ENCODE assay signal across 12 cellular contexts in genomic region chrX:40582178-40582577, GRCh38. TPM values are rescaled to one million over a fixed set of nuclear protein-coding genes. Genes with fewer than 3 reads are reported as not detected.
DNase-seq lines count a peak whose midpoint lies in the region; ATAC-seq and TF ChIP-seq lines count a peak whose summit lies in the region.
"Not testable (repeated sequence)": the region's sequence is repeated elsewhere in the genome, so short reads cannot be mapped to it uniquely, and the experiment has no call there.
"Had no signal": no experiment of that assay in that cellular context is flagged by ENCODE, and none has a peak within 500 bp of the region (broad histone marks: within the 10 kb centered on the region; RNA-seq: fewer than 3 reads in every experiment).

No MANE protein-coding gene starts in this region.

- not testable (repeated sequence) for H3K9ac ChIP-seq in adipocyte (ENCODE audit: low read length)
- H3K9ac ChIP-seq in skeletal muscle satellite cell (ENCODE audit: low read depth, low read length), result peak overlapping the region; percentile 77

- not testable (repeated sequence) for H3K4me1 ChIP-seq in ACC112 (ENCODE audit: control insufficient read depth, insufficient read depth, low read length, unreplicated experiment); skeletal muscle satellite cell (ENCODE audit: control insufficient read depth, insufficient read depth, low read length)
- peaks cover 11% of the 10 kb centered on the region for H3K4me1 ChIP-seq in OCI-LY7 (ENCODE audit: insufficient read depth, low read length, poor library complexity, severe bottlenecking)
- H3K4me1 ChIP-seq in adipocyte (ENCODE audit: control insufficient read depth, insufficient read depth, low read length), result peaks cover 12% of the 10 kb centered on the region

- H3K4me2 ChIP-seq in OCI-LY7 (ENCODE audit: low read length) (peak overlapping the region; percentile 85), skeletal muscle satellite cell (ENCODE audit: low read length) (peak overlapping the region; percentile 77)

- peaks cover 33% of the 10 kb centered on the region for H3K4me1 Mint-ChIP-seq in activated CD8-positive, alpha-beta T cell treated with anti-CD3 and anti-CD28 coated beads for 36 hours (ENCODE audit: low read depth)
- peaks cover 15 to 28% (median 20%) of the 10 kb centered on the region in 3 donors for H3K4me1 Mint-ChIP-seq in naive B cell

- H3K9me2 ChIP-seq in OCI-LY7 (ENCODE audit: insufficient read depth, low read length), result not testable (repeated sequence)

- not testable (repeated sequence) for H3K27ac ChIP-seq in ACC112 (ENCODE audit: low read depth, low read length); OCI-LY7 (ENCODE audit: low read depth, low read length, poor library complexity, severe bottlenecking)

- H3K79me2 ChIP-seq in ACC112 (ENCODE audit: control insufficient read depth, insufficient read depth, low read length, unreplicated experiment), result peaks cover 44% of the 10 kb centered on the region
- H3K79me2 ChIP-seq in OCI-LY7 (ENCODE audit: insufficient read depth, low read depth, low read length), result peaks cover 24% of the 10 kb centered on the region; the same call in 1 of the 2 replicates

- not testable (repeated sequence) for H3K27me3 ChIP-seq in ACC112 (ENCODE audit: insufficient read depth, low read length); GM06990 (replicated peaks; ENCODE audit: control insufficient read depth, insufficient read depth, low read length)
- H3K27me3 ChIP-seq in adipocyte (replicated peaks; ENCODE audit: control insufficient read depth, insufficient read depth, low read length), result peaks cover 21% of the 10 kb centered on the region
- peaks cover 28% of the 10 kb centered on the region for H3K27me3 ChIP-seq in skeletal muscle satellite cell (ENCODE audit: control insufficient read depth, insufficient read depth, low read length)

- not testable (repeated sequence) for H3K27me3 Mint-ChIP-seq in activated CD8-positive, alpha-beta T cell treated with anti-CD3 and anti-CD28 coated beads for 36 hours
- peaks cover 0 to 15% (median 0%) of the 10 kb centered on the region in 3 donors for H3K27me3 Mint-ChIP-seq in naive B cell

- CTCF ChIA-PET in OCI-LY7 (lab: Charles Lee; ENCODE audit: unreplicated experiment), result not testable (repeated sequence)
- CTCF ChIA-PET in activated CD8-positive, alpha-beta T cell treated with anti-CD3 and anti-CD28 coated beads for 36 hours (lab: Charles Lee), result interaction anchor here (2.9 kb wide), 1 partner anchor 38 kb away, joined by 13 read pairs; no protein-coding TSS in a partner anchor

- intact Hi-C loops in OCI-LY7 (cut with micrococcal nuclease; ENCODE audit: unreplicated experiment), result loop anchor here (10.0 kb wide), 1 partner anchor 503 kb away; the partner anchor contains the start of gene USP9X
- intact Hi-C loops in activated CD8-positive, alpha-beta T cell treated with anti-CD3 and anti-CD28 coated beads for 36 hours (cut with micrococcal nuclease), result loop anchor here (10.0 kb wide), 1 partner anchor 63 kb away; the partner anchor contains the start of gene CXorf38

- H3K4me3 ChIP-seq in ACC112 (ENCODE audit: low read depth, low read length), result peak overlapping the region; percentile 76
- peak overlapping the region; percentile 85 for H3K4me3 ChIP-seq in GM06990 (replicated peaks; ENCODE audit: low read depth, low read length)
- H3K4me3 ChIP-seq in OCI-LY7 (ENCODE audit: low read depth, low read length, poor library complexity, severe bottlenecking); skeletal muscle satellite cell (ENCODE audit: low read length): not testable (repeated sequence)
- peak overlapping the region; percentile 87 for H3K4me3 ChIP-seq in adipocyte (ENCODE audit: low read length)
- H3K4me3 ChIP-seq in fibroblast of pulmonary artery (replicated peaks; ENCODE audit: low read depth, low read length), result peak overlapping the region; percentile 76

- H3K9me3 ChIP-seq in OCI-LY7 (ENCODE audit: low read length); adipocyte (ENCODE audit: control insufficient read depth, low read length); skeletal muscle satellite cell (replicated peaks; ENCODE audit: low read length): not testable (repeated sequence)

- H2AFZ ChIP-seq in ACC112 (ENCODE audit: low read length, unreplicated experiment); OCI-LY7 (ENCODE audit: low read length): not testable (repeated sequence)

- POLR2A ChIA-PET in OCI-LY7 (lab: Charles Lee), result not testable (repeated sequence)
- POLR2A ChIA-PET in activated CD8-positive, alpha-beta T cell treated with anti-CD3 and anti-CD28 coated beads for 36 hours (lab: Charles Lee), result interaction anchor here (0.6 kb wide), 1 partner anchor 538 kb away, joined by 5 read pairs; no protein-coding TSS in a partner anchor

- not testable (repeated sequence) for DNase-seq in GM06990 (ENCODE audit: extremely low read depth, insufficient read length); OCI-LY7 (ENCODE audit: low spot score); activated CD8-positive, alpha-beta T cell treated with anti-CD3 and anti-CD28 coated beads for 36 hours; adipocyte (ENCODE audit: low read depth); fibroblast of pulmonary artery (ENCODE audit: low read depth); naive B cell

- not testable (repeated sequence) for TF ChIP-seq CTCF in GM06990 (IDR thresholded peaks at IDR 0.05; ENCODE audit: insufficient read depth, low read length, poor library complexity, severe bottlenecking); OCI-LY7 (conservative IDR thresholded peaks at IDR 0.05; ENCODE audit: low read length); activated CD8-positive, alpha-beta T cell treated with anti-CD3 and anti-CD28 coated beads for 36 hours (IDR thresholded peaks at IDR 0.05); fibroblast of pulmonary artery (IDR thresholded peaks at IDR 0.05; ENCODE audit: low read length, missing control alignments)

- not testable (repeated sequence) for H3K9me3 Mint-ChIP-seq in activated CD8-positive, alpha-beta T cell treated with anti-CD3 and anti-CD28 coated beads for 36 hours; naive B cell

- not testable (repeated sequence) for H3K27ac Mint-ChIP-seq in activated CD8-positive, alpha-beta T cell treated with anti-CD3 and anti-CD28 coated beads for 36 hours; naive B cell

- H3K4me3 Mint-ChIP-seq in activated CD8-positive, alpha-beta T cell treated with anti-CD3 and anti-CD28 coated beads for 36 hours, result peak overlapping the region; percentile 75
- peak overlapping the region in 6 of 8 donors; percentile 35 to 91 (median 79) for H3K4me3 Mint-ChIP-seq in naive B cell

- not testable (repeated sequence) for H3K36me3 Mint-ChIP-seq in activated CD8-positive, alpha-beta T cell treated with anti-CD3 and anti-CD28 coated beads for 36 hours (ENCODE audit: low read depth); naive B cell

- not testable (repeated sequence) for H3K36me3 ChIP-seq in ACC112 (ENCODE audit: insufficient read depth, low read length); GM06990 (ENCODE audit: control insufficient read depth, insufficient read depth, low read length); OCI-LY7 (ENCODE audit: insufficient read depth, low read length); adipocyte (ENCODE audit: control insufficient read depth, insufficient read depth, low read length, severe bottlenecking); skeletal muscle satellite cell (ENCODE audit: insufficient read depth, low read length)

- H4K20me1 ChIP-seq in OCI-LY7 (ENCODE audit: insufficient read depth, low read length), result not testable (repeated sequence)

- BruUV-seq in OCI-LY7 (replicated peaks; lab: Mats Ljungman, UMichigan), result not testable (repeated sequence)

- not testable (repeated sequence) for ATAC-seq in activated CD8-positive, alpha-beta T cell treated with anti-CD3 and anti-CD28 coated beads for 36 hours; naive B cell (ENCODE audit: low read depth in 2 of 2)

RNA-seq across cellular contexts. Expression of gene ATP6AP2, which starts 1.4 kb away (rescaled TPM):
- total RNA-seq in OCI-LY7 (2014; rRNA removed; shearing (Covaris generic)), result 20.6 and 28.2 TPM in 2 replicates
- 34.9 and 40.4 TPM in 2 replicates for total RNA-seq in OCI-LY7 (2022)
- total RNA-seq in activated CD8-positive, alpha-beta T cell treated with anti-CD3 and anti-CD28 coated beads for 36 hours, result 10 to 100 TPM; 42.9 to 45.5 TPM
- polyA plus RNA-seq in naive B cell (ENCODE audit: low read depth in 6 of 6), result 100 to 1,000 TPM; 135 to 199 (median 153) TPM
- 78.3 and 82.8 TPM in 2 replicates for total RNA-seq in skeletal muscle satellite cell (2012; rRNA removed)

RNA-seq across cellular contexts. Expression of gene MPC1L, which starts 41.0 kb away (rescaled TPM):
- not detected in 2 replicates for total RNA-seq in OCI-LY7 (2014; rRNA removed; shearing (Covaris generic))
- total RNA-seq in OCI-LY7 (2022), result not detected in 2 replicates
- total RNA-seq in activated CD8-positive, alpha-beta T cell treated with anti-CD3 and anti-CD28 coated beads for 36 hours, result not detected
- not detected for polyA plus RNA-seq in naive B cell (ENCODE audit: low read depth in 6 of 6)
- total RNA-seq in skeletal muscle satellite cell (2012; rRNA removed), result not detected in 2 replicates
- total RNA-seq: activated naive CD4-positive, alpha-beta T cell treated with anti-CD3 and anti-CD28 coated beads, Interleukin-2, amount 50 U/mL, for 72 hours; frontal cortex; pancreas; sigmoid colon had no signal
- polyA plus RNA-seq: pancreas, sigmoid colon had no signal
